Comparison of ENCODE assay signal across 8 cellular contexts in genomic region chr11:68099474-68100405, GRCh38. TPM values are rescaled to one million over a fixed set of nuclear protein-coding genes. Genes with fewer than 3 reads are reported as not detected.
A peak's percentile ranks its signal among the peaks of the same experiment; 100 is the strongest.
DNase-seq lines count a peak whose midpoint lies in the region; ATAC-seq and TF ChIP-seq lines count a peak whose summit lies in the region.

No MANE protein-coding gene starts in this region.

- no peaks in the 10 kb centered on the region for H3K27me3 Mint-ChIP-seq in activated B cell treated with CpG ODN at 0.5 μM for 24 hours

- POLR2A ChIA-PET in activated B cell treated with CpG ODN at 0.5 μM for 24 hours (lab: Charles Lee): no interaction called here

- CTCF ChIA-PET in activated B cell treated with CpG ODN at 0.5 μM for 24 hours (lab: Charles Lee): interaction anchor here (0.5 to 1.3 kb wide), 2 partner anchors 13 to 19 kb away, joined by 3 to 4 read pairs; no protein-coding TSS in a partner anchor

- H3K4me1 Mint-ChIP-seq in activated B cell treated with CpG ODN at 0.5 μM for 24 hours: peaks cover 26% of the 10 kb centered on the region

- no peaks in the 10 kb centered on the region for H3K36me3 Mint-ChIP-seq in activated B cell treated with CpG ODN at 0.5 μM for 24 hours (ENCODE audit: low read depth)

- H3K27ac Mint-ChIP-seq in activated B cell treated with CpG ODN at 0.5 μM for 24 hours: peak overlapping the region; percentile 52

- intact Hi-C loops in activated B cell treated with CpG ODN at 0.5 μM for 24 hours (cut with micrococcal nuclease): no loop called here

- no peaks in the 10 kb centered on the region for H3K9me3 Mint-ChIP-seq in activated B cell treated with CpG ODN at 0.5 μM for 24 hours

- peak overlapping the region; percentile 17 for H3K4me3 Mint-ChIP-seq in activated B cell treated with CpG ODN at 0.5 μM for 24 hours

- H3K27ac ChIP-seq in C4-2B: peak overlapping the region; percentile 67

- TF ChIP-seq CTCF in C4-2B (conservative IDR thresholded peaks at IDR 0.05): no peak
- TF ChIP-seq CTCF in activated B cell treated with CpG ODN at 0.5 μM for 24 hours (IDR thresholded peaks at IDR 0.05): no peak
- no peak for TF ChIP-seq CTCF in fibroblast of the aortic adventitia (IDR thresholded peaks at IDR 0.05; ENCODE audit: insufficient read depth, low read length)
- TF ChIP-seq CTCF in omental fat pad (IDR thresholded peaks at IDR 0.05): no peak

- no peak overlapping the region for H3K4me3 ChIP-seq in fibroblast of the aortic adventitia (ENCODE audit: low read depth, low read length)

- ATAC-seq in activated B cell treated with CpG ODN at 0.5 μM for 24 hours (ENCODE audit: low read depth): peak; percentile 34
- no peak for ATAC-seq in omental fat pad (ENCODE audit: low FRiP score)
- ATAC-seq in GM18909 (IDR thresholded peaks at IDR 0.05; ENCODE audit: poor library complexity, unreplicated experiment): no peak

- DNase-seq in HT-29 (ENCODE audit: low spot score) (peak; percentile 85), activated B cell treated with CpG ODN at 0.5 μM for 24 hours (no peak), fibroblast of the aortic adventitia (ENCODE audit: low read depth) (peak; percentile 21), omental fat pad (ENCODE audit: low spot score) (no peak), SW 1271 (lab: John Stamatoyannopoulos, UW) (no peak)
- peak; percentile 15 for DNase-seq in stimulated activated CD4-positive, alpha-beta T cell treated with anti-CD3 and anti-CD28 coated beads, Interleukin-1b, Interleukin-23, amount 100 ng/mL, for 48 hours

RNA-seq across cellular contexts. Expression of gene CHKA, which starts 21.4 kb away (rescaled TPM):
- 67.9 and 79.4 TPM in 2 replicates for total RNA-seq in HT-29 (2014; rRNA removed; shearing (Covaris generic))
- 11.9 and 16.1 TPM in 2 replicates for total RNA-seq in activated B cell treated with CpG ODN at 0.5 μM for 24 hours
- 5.2 and 8.3 TPM in 2 replicates for total RNA-seq in fibroblast of the aortic adventitia (ENCODE audit: low replicate concordance)
- total RNA-seq in omental fat pad: 10 to 100 TPM; 27.7 to 72.5 (median 33.3) TPM

Comparison
In these comparisons a context has a peak if more than half of its experiments do, and no peak if none do; other contexts are left out.
1. DNase-seq: peak in HT-29 (single experiment), fibroblast of the aortic adventitia (single experiment) and stimulated activated CD4-positive, alpha-beta T cell treated with anti-CD3 and anti-CD28 coated beads, Interleukin-1b, Interleukin-23, amount 100 ng/mL, for 48 hours (single experiment); none in activated B cell treated with CpG ODN at 0.5 μM for 24 hours (single experiment), omental fat pad (single experiment) and SW 1271 (0 of 2).